ENCODE assay signal across 2 cellular contexts in the genomic region with DNA sequence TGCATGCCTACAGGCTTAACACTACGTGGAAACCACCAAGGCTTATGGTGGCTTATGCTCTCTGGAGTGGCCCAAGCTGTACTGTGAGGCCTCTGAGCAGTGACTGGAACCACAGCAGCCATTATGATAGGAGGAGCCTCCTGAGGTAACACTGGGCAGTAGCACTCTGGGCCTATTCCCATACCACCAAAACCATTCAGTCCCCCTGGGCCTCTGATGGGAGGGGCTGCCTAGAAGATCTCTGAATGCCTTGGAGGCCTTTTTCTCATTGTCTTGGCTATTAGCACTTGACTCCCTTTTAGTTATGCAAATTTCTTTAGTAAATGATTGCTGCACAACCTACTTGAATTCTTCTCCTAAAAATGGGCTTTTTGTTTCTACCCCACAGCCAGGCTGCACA.
TF ChIP-seq lines count a peak whose summit lies in the region.

No MANE protein-coding gene starts in this region.

TF ChIP-seq in GM23338, 12 proteins besides CTCF, POLR2A, EP300 and RAD21 (continued from another document):
- TF ChIP-seq, protein P1, sequence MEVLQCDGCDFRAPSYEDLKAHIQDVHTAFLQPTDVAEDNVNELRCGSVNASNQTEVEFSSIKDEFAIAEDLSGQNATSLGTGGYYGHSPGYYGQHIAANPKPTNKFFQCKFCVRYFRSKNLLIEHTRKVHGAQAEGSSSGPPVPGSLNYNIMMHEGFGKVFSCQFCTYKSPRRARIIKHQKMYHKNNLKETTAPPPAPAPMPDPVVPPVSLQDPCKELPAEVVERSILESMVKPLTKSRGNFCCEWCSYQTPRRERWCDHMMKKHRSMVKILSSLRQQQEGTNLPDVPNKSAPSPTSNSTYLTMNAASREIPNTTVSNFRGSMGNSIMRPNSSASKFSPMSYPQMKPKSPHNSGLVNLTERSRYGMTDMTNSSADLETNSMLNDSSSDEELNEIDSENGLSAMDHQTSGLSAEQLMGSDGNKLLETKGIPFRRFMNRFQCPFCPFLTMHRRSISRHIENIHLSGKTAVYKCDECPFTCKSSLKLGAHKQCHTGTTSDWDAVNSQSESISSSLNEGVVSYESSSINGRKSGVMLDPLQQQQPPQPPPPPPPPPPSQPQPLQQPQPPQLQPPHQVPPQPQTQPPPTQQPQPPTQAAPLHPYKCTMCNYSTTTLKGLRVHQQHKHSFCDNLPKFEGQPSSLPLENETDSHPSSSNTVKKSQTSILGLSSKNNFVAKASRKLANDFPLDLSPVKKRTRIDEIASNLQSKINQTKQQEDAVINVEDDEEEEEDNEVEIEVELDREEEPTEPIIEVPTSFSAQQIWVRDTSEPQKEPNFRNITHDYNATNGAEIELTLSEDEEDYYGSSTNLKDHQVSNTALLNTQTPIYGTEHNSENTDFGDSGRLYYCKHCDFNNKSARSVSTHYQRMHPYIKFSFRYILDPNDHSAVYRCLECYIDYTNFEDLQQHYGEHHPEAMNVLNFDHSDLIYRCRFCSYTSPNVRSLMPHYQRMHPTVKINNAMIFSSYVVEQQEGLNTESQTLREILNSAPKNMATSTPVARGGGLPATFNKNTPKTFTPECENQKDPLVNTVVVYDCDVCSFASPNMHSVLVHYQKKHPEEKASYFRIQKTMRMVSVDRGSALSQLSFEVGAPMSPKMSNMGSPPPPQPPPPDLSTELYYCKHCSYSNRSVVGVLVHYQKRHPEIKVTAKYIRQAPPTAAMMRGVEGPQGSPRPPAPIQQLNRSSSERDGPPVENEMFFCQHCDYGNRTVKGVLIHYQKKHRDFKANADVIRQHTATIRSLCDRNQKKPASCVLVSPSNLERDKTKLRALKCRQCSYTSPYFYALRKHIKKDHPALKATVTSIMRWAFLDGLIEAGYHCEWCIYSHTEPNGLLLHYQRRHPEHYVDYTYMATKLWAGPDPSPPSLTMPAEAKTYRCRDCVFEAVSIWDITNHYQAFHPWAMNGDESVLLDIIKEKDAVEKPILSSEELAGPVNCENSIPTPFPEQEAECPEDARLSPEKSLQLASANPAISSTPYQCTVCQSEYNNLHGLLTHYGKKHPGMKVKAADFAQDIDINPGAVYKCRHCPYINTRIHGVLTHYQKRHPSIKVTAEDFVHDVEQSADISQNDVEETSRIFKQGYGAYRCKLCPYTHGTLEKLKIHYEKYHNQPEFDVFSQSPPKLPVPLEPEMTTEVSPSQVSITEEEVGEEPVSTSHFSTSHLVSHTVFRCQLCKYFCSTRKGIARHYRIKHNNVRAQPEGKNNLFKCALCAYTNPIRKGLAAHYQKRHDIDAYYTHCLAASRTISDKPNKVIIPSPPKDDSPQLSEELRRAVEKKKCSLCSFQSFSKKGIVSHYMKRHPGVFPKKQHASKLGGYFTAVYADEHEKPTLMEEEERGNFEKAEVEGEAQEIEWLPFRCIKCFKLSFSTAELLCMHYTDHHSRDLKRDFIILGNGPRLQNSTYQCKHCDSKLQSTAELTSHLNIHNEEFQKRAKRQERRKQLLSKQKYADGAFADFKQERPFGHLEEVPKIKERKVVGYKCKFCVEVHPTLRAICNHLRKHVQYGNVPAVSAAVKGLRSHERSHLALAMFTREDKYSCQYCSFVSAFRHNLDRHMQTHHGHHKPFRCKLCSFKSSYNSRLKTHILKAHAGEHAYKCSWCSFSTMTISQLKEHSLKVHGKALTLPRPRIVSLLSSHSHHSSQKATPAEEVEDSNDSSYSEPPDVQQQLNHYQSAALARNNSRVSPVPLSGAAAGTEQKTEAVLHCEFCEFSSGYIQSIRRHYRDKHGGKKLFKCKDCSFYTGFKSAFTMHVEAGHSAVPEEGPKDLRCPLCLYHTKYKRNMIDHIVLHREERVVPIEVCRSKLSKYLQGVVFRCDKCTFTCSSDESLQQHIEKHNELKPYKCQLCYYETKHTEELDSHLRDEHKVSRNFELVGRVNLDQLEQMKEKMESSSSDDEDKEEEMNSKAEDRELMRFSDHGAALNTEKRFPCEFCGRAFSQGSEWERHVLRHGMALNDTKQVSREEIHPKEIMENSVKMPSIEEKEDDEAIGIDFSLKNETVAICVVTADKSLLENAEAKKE (CRISPR knock-in tag; IDR thresholded peaks at IDR 0.05) = 0 out of 2 replicates have a peak, but pooled peaks have one; percentile 12
- no peak for TF ChIP-seq POLR2AphosphoS5 (IDR thresholded peaks at IDR 0.05; ENCODE audit: low read depth)
- peak; percentile 33; the same call in 1 of the 2 replicates for TF ChIP-seq NANOG (IDR thresholded peaks at IDR 0.05; ENCODE audit: borderline replicate concordance)

TF ChIP-seq in WTC11, 78 proteins besides CTCF, POLR2A, EP300 and RAD21 (continued from another document):
- TF ChIP-seq, protein P2, sequence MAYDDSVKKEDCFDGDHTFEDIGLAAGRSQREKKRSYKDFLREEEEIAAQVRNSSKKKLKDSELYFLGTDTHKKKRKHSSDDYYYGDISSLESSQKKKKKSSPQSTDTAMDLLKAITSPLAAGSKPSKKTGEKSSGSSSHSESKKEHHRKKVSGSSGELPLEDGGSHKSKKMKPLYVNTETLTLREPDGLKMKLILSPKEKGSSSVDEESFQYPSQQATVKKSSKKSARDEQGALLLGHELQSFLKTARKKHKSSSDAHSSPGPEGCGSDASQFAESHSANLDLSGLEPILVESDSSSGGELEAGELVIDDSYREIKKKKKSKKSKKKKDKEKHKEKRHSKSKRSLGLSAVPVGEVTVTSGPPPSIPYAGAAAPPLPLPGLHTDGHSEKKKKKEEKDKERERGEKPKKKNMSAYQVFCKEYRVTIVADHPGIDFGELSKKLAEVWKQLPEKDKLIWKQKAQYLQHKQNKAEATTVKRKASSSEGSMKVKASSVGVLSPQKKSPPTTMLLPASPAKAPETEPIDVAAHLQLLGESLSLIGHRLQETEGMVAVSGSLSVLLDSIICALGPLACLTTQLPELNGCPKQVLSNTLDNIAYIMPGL (CRISPR knock-in tag; IDR thresholded peaks at IDR 0.05) = no peak
- TF ChIP-seq TCF7 (CRISPR knock-in tag; IDR thresholded peaks at IDR 0.05; ENCODE audit: low read depth) (no peak), ETV6 (CRISPR knock-in tag; IDR thresholded peaks at IDR 0.05) (no peak), MYBL2 (CRISPR knock-in tag; IDR thresholded peaks at IDR 0.05) (no peak), ZNF263 (CRISPR knock-in tag; IDR thresholded peaks at IDR 0.05; ENCODE audit: low read depth) (no peak)
- TF ChIP-seq, protein P3, sequence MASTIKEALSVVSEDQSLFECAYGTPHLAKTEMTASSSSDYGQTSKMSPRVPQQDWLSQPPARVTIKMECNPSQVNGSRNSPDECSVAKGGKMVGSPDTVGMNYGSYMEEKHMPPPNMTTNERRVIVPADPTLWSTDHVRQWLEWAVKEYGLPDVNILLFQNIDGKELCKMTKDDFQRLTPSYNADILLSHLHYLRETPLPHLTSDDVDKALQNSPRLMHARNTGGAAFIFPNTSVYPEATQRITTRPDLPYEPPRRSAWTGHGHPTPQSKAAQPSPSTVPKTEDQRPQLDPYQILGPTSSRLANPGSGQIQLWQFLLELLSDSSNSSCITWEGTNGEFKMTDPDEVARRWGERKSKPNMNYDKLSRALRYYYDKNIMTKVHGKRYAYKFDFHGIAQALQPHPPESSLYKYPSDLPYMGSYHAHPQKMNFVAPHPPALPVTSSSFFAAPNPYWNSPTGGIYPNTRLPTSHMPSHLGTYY (CRISPR knock-in tag; IDR thresholded peaks at IDR 0.05) = no peak
- TF ChIP-seq, protein P4, sequence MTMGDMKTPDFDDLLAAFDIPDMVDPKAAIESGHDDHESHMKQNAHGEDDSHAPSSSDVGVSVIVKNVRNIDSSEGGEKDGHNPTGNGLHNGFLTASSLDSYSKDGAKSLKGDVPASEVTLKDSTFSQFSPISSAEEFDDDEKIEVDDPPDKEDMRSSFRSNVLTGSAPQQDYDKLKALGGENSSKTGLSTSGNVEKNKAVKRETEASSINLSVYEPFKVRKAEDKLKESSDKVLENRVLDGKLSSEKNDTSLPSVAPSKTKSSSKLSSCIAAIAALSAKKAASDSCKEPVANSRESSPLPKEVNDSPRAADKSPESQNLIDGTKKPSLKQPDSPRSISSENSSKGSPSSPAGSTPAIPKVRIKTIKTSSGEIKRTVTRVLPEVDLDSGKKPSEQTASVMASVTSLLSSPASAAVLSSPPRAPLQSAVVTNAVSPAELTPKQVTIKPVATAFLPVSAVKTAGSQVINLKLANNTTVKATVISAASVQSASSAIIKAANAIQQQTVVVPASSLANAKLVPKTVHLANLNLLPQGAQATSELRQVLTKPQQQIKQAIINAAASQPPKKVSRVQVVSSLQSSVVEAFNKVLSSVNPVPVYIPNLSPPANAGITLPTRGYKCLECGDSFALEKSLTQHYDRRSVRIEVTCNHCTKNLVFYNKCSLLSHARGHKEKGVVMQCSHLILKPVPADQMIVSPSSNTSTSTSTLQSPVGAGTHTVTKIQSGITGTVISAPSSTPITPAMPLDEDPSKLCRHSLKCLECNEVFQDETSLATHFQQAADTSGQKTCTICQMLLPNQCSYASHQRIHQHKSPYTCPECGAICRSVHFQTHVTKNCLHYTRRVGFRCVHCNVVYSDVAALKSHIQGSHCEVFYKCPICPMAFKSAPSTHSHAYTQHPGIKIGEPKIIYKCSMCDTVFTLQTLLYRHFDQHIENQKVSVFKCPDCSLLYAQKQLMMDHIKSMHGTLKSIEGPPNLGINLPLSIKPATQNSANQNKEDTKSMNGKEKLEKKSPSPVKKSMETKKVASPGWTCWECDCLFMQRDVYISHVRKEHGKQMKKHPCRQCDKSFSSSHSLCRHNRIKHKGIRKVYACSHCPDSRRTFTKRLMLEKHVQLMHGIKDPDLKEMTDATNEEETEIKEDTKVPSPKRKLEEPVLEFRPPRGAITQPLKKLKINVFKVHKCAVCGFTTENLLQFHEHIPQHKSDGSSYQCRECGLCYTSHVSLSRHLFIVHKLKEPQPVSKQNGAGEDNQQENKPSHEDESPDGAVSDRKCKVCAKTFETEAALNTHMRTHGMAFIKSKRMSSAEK (CRISPR knock-in tag; IDR thresholded peaks at IDR 0.05; ENCODE audit: borderline replicate concordance) = no peak
TF ChIP-seq in WTC11: peak in this region for 0.
